12 cellular contexts compared by ENCODE assay signal in the genomic region with DNA sequence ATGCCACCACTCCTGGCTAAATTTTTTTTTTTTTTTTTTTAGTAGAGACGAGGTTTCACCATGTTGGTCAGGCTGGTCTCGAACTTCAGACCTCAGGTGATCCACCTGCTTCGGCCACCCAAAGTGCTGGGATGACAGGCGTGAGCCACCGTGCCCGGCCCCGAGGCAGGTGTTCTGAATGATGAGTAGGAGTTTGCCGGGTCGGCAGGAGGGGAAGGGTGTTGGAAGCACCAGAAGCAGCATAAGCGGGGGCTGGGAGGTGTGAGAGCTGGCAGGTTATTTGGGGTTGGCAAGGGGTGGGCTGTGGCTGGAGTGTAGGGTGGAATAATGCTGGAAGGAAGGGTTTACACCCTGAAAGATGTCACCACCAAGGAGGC. TPM values are rescaled to one million over a fixed set of nuclear protein-coding genes. Genes with fewer than 3 reads are reported as not detected.
DNase-seq lines count a peak whose midpoint lies in the region; ATAC-seq, FAIRE-seq and TF ChIP-seq lines count a peak whose summit lies in the region.
"Had no signal": no experiment of that assay in that cellular context is flagged by ENCODE, and none has a peak within 500 bp of the region (broad histone marks: within the 10 kb centered on the region; RNA-seq: fewer than 3 reads in every experiment).

No MANE protein-coding gene starts in this region.

- intact Hi-C loops in activated CD8-positive, alpha-beta T cell treated with anti-CD3 and anti-CD28 coated beads for 36 hours (cut with micrococcal nuclease): no loop called here
- intact Hi-C loops in kidney (cut with DNase I) (no loop called here), stomach (cut with DNase I; ENCODE audit: low total_unique reads) (no loop called here), heart right ventricle (cut with DNase I) (no loop called here)

- peak overlapping the region in 1 of 2 donors; percentile 7 for H3K9ac ChIP-seq in kidney (ENCODE audit: low read length in 2 of 2)

- no peaks in the 10 kb centered on the region for H3K27me3 ChIP-seq in stomach
- no peaks in the 10 kb centered on the region for H3K27me3 ChIP-seq in heart right ventricle
- H3K27me3 ChIP-seq: BE2C, esophagus squamous epithelium had no signal

- H3K36me3 ChIP-seq in kidney (ENCODE audit: control insufficient read depth in 1 of 2, insufficient read depth in 2 of 2, low read length in 2 of 2) (no peaks in the 10 kb centered on the region), stomach (peaks cover 0 to 15% (median 10%) of the 10 kb centered on the region in 4 donors), heart right ventricle (peaks cover 0 to 17% (median 0%) of the 10 kb centered on the region in 9 donors)

- H3K4me1 Mint-ChIP-seq in activated naive CD4-positive, alpha-beta T cell treated with anti-CD3 and anti-CD28 coated beads, Interleukin-2, amount 10 ng/mL, durations not matched to agents 7 days and 5 days: peaks cover 71% of the 10 kb centered on the region
- H3K4me1 Mint-ChIP-seq in activated CD8-positive, alpha-beta T cell treated with anti-CD3 and anti-CD28 coated beads for 36 hours (ENCODE audit: low read depth): peaks cover 61% of the 10 kb centered on the region

- H3K4me3 ChIP-seq in kidney (ENCODE audit: low read length in 2 of 2) (no peak overlapping the region), stomach (peak overlapping the region in 2 of 4 donors; percentile 1 to 92), heart right ventricle (no peak overlapping the region)

- H3K4me1 ChIP-seq in kidney (ENCODE audit: control insufficient read depth in 1 of 2, insufficient read depth in 1 of 2, low read depth in 1 of 2, low read length in 2 of 2): peaks cover 21 to 44% of the 10 kb centered on the region in 2 donors
- peaks cover 55 to 85% (median 76%) of the 10 kb centered on the region in 4 donors for H3K4me1 ChIP-seq in stomach
- peaks cover 23 to 63% (median 51%) of the 10 kb centered on the region in 9 donors for H3K4me1 ChIP-seq in heart right ventricle

- peak overlapping the region; percentile 76 for H3K27ac Mint-ChIP-seq in activated naive CD4-positive, alpha-beta T cell treated with anti-CD3 and anti-CD28 coated beads, Interleukin-2, amount 10 ng/mL, durations not matched to agents 7 days and 5 days
- H3K27ac Mint-ChIP-seq in activated CD8-positive, alpha-beta T cell treated with anti-CD3 and anti-CD28 coated beads for 36 hours: peak overlapping the region; percentile 49

- no peak for TF ChIP-seq CTCF in activated CD8-positive, alpha-beta T cell treated with anti-CD3 and anti-CD28 coated beads for 36 hours (IDR thresholded peaks at IDR 0.05)
- TF ChIP-seq CTCF in kidney (IDR thresholded peaks at IDR 0.05; ENCODE audit: borderline replicate concordance, extremely low read depth, insufficient read depth) (no peak), stomach (IDR thresholded peaks at IDR 0.05) (no peak), heart right ventricle (IDR thresholded peaks at IDR 0.05) (no peak)

- peak overlapping the region; percentile 57 for H3K4me3 Mint-ChIP-seq in activated naive CD4-positive, alpha-beta T cell treated with anti-CD3 and anti-CD28 coated beads, Interleukin-2, amount 10 ng/mL, durations not matched to agents 7 days and 5 days
- peak overlapping the region; percentile 31 for H3K4me3 Mint-ChIP-seq in activated CD8-positive, alpha-beta T cell treated with anti-CD3 and anti-CD28 coated beads for 36 hours

- no peaks in the 10 kb centered on the region for H3K9me3 ChIP-seq in kidney (ENCODE audit: control insufficient read depth in 1 of 2, low read length in 2 of 2)
- H3K9me3 ChIP-seq in stomach: no peaks in the 10 kb centered on the region
- no peaks in the 10 kb centered on the region for H3K9me3 ChIP-seq in heart right ventricle
- H3K9me3 ChIP-seq: BE2C, esophagus squamous epithelium had no signal

- peak overlapping the region in 1 of 2 donors; percentile 22 for H3K27ac ChIP-seq in kidney (ENCODE audit: low read depth in 2 of 2, low read length in 2 of 2)
- H3K27ac ChIP-seq in stomach: peak overlapping the region; percentile 52 to 92 (median 72)
- no peak overlapping the region for H3K27ac ChIP-seq in heart right ventricle
- H3K27ac ChIP-seq: esophagus squamous epithelium had no signal

- H3K9me3 Mint-ChIP-seq in activated naive CD4-positive, alpha-beta T cell treated with anti-CD3 and anti-CD28 coated beads, Interleukin-2, amount 10 ng/mL, durations not matched to agents 7 days and 5 days: peaks cover 2% of the 10 kb centered on the region
- peaks cover 2% of the 10 kb centered on the region for H3K9me3 Mint-ChIP-seq in activated CD8-positive, alpha-beta T cell treated with anti-CD3 and anti-CD28 coated beads for 36 hours

- no peaks in the 10 kb centered on the region for H3K27me3 Mint-ChIP-seq in activated naive CD4-positive, alpha-beta T cell treated with anti-CD3 and anti-CD28 coated beads, Interleukin-2, amount 10 ng/mL, durations not matched to agents 7 days and 5 days
- no peaks in the 10 kb centered on the region for H3K27me3 Mint-ChIP-seq in activated CD8-positive, alpha-beta T cell treated with anti-CD3 and anti-CD28 coated beads for 36 hours

- CTCF ChIA-PET in activated naive CD4-positive, alpha-beta T cell treated with anti-CD3 and anti-CD28 coated beads, Interleukin-2, amount 10 ng/mL, durations not matched to agents 7 days and 5 days (lab: Charles Lee): interaction anchor here (0.6 to 1.2 kb wide), 2 partner anchors 62 to 318 kb away, joined by 3 read pairs; no protein-coding TSS in a partner anchor
- CTCF ChIA-PET in activated CD8-positive, alpha-beta T cell treated with anti-CD3 and anti-CD28 coated beads for 36 hours (lab: Charles Lee): interaction anchor here (1.1 to 1.2 kb wide), 2 partner anchors 34 to 281 kb away, joined by 3 read pairs; no protein-coding TSS in a partner anchor

- TF ChIP-seq POLR2A in stomach (IDR thresholded peaks at IDR 0.05): no peak

- no peak for FAIRE-seq in kidney (lab: Jason Lieb, UNC)
- FAIRE-seq: H54 had no signal

- DNase-seq in activated naive CD4-positive, alpha-beta T cell treated with anti-CD3 and anti-CD28 coated beads, Interleukin-2, amount 10 ng/mL, durations not matched to agents 7 days and 5 days: no peak
- no peak for DNase-seq in activated naive CD4-positive, alpha-beta T cell treated with Interleukin-2 at 50 U/mL for 16 hours
- DNase-seq in activated CD8-positive, alpha-beta T cell treated with anti-CD3 and anti-CD28 coated beads for 36 hours: no peak
- DNase-seq in kidney (peak; percentile 57), stomach (no peak), T-helper 9 cell (no peak), heart right ventricle (no peak), NCI-H1105 treated with DMSO at 0.1 percent for 48 hours (lab: John Stamatoyannopoulos, UW) (no peak)
- DNase-seq: BE2C; esophagus squamous epithelium; stimulated activated CD4-positive, alpha-beta T cell treated with anti-CD3 and anti-CD28 coated beads, Interleukin-2, amount 100 ng/mL, for 48 hours had no signal

- peaks cover 33% of the 10 kb centered on the region for H3K36me3 Mint-ChIP-seq in activated naive CD4-positive, alpha-beta T cell treated with anti-CD3 and anti-CD28 coated beads, Interleukin-2, amount 10 ng/mL, durations not matched to agents 7 days and 5 days
- H3K36me3 Mint-ChIP-seq in activated CD8-positive, alpha-beta T cell treated with anti-CD3 and anti-CD28 coated beads for 36 hours (ENCODE audit: low read depth): peaks cover 31% of the 10 kb centered on the region

- POLR2A ChIA-PET in activated CD8-positive, alpha-beta T cell treated with anti-CD3 and anti-CD28 coated beads for 36 hours (lab: Charles Lee): interaction anchor here (0.6 to 2.1 kb wide), 3 partner anchors 13 to 96 kb away, joined by 3 to 7 read pairs (median 3); no protein-coding TSS in a partner anchor

- ATAC-seq in activated CD8-positive, alpha-beta T cell treated with anti-CD3 and anti-CD28 coated beads for 36 hours: no peak
- no peak for ATAC-seq in heart right ventricle

- 60 to 72% (median 65%) methylated on average over 10 of the region's 10 CpGs for WGBS in stomach, 5 donors
- 71 to 82% methylated on average over 10 of the region's 10 CpGs for WGBS in heart right ventricle, 2 donors

- no peak for TF ChIP-seq EP300 in stomach (IDR thresholded peaks at IDR 0.05)

RNA-seq across cellular contexts. Expression of gene SPPL2B, which starts 1.8 kb away (rescaled TPM):
- 10 to 100 TPM; 52.8 to 54.3 TPM for total RNA-seq in activated CD8-positive, alpha-beta T cell treated with anti-CD3 and anti-CD28 coated beads for 36 hours
- 94.1 TPM for total RNA-seq in kidney
- 25.3 TPM for polyA plus RNA-seq in kidney (ENCODE audit: insufficient read depth, low read depth, low replicate concordance)
- 100 to 1,000 TPM in 2 of 5 donors, 10 to 100 TPM in 3; 69.3 to 450 (median 97.4) TPM for total RNA-seq in stomach
- 10 to 100 TPM; 13.6 to 31.4 (median 29.0) TPM for polyA plus RNA-seq in stomach
- 10 to 100 TPM; 18.7 to 34.1 (median 21.2) TPM for total RNA-seq in heart right ventricle
- polyA plus RNA-seq in heart right ventricle: 10 to 100 TPM; 17.8 to 69.7 TPM

RNA-seq across cellular contexts. Expression of gene LSM7, which starts 1.9 kb away (rescaled TPM):
- total RNA-seq in activated CD8-positive, alpha-beta T cell treated with anti-CD3 and anti-CD28 coated beads for 36 hours: 100 to 1,000 TPM; 154 to 162 TPM
- 54.0 TPM for total RNA-seq in kidney
- polyA plus RNA-seq in kidney (ENCODE audit: insufficient read depth, low read depth, low replicate concordance): 160 TPM
- total RNA-seq in stomach: 10 to 100 TPM in 4 of 5 donors, 1 to 10 TPM in 1; 9.8 to 93.1 (median 17.4) TPM
- polyA plus RNA-seq in stomach: 100 to 1,000 TPM; 196 to 332 (median 214) TPM
- total RNA-seq in heart right ventricle: 10 to 100 TPM; 29.0 to 48.6 (median 35.2) TPM
- 100 to 1,000 TPM; 209 to 277 TPM for polyA plus RNA-seq in heart right ventricle

RNA-seq across cellular contexts. Expression of gene LINGO3, which starts 22.3 kb away (rescaled TPM):
- total RNA-seq in activated CD8-positive, alpha-beta T cell treated with anti-CD3 and anti-CD28 coated beads for 36 hours: under 1 TPM; 0.16 to 0.27 TPM
- 0.09 TPM for total RNA-seq in kidney
- polyA plus RNA-seq in kidney (ENCODE audit: insufficient read depth, low read depth, low replicate concordance): not detected
- not detected for total RNA-seq in stomach
- not detected for polyA plus RNA-seq in stomach
- total RNA-seq in heart right ventricle: not detected
- polyA plus RNA-seq in heart right ventricle: not detected

RNA-seq across cellular contexts. Expression of gene TMPRSS9, which starts 29.8 kb away (rescaled TPM):
- total RNA-seq in activated CD8-positive, alpha-beta T cell treated with anti-CD3 and anti-CD28 coated beads for 36 hours: not detected
- not detected for total RNA-seq in kidney
- polyA plus RNA-seq in kidney (ENCODE audit: insufficient read depth, low read depth, low replicate concordance): not detected
- total RNA-seq in stomach: 1 to 10 TPM in 1 of 5 donors, not detected in 4; 1.1 TPM
- polyA plus RNA-seq in stomach: not detected
- not detected for total RNA-seq in heart right ventricle
- under 1 TPM in 1 of 2 donors, not detected in 1; 0.01 TPM for polyA plus RNA-seq in heart right ventricle

RNA-seq across cellular contexts. Expression of gene PEAK3, which starts 48.3 kb away (rescaled TPM):
- not detected for total RNA-seq in activated CD8-positive, alpha-beta T cell treated with anti-CD3 and anti-CD28 coated beads for 36 hours
- total RNA-seq in kidney: 2.1 TPM
- not detected for polyA plus RNA-seq in kidney (ENCODE audit: insufficient read depth, low read depth, low replicate concordance)
- total RNA-seq in stomach: 1 to 10 TPM in 1 of 5 donors, under 1 TPM in 1, not detected in 3; 0.87 to 1.4 TPM
- polyA plus RNA-seq in stomach: under 1 TPM in 2 of 3 donors, not detected in 1; 0.15 to 0.31 TPM
- 1 to 10 TPM in 1 of 10 donors, under 1 TPM in 9; 0.11 to 1.1 (median 0.22) TPM for total RNA-seq in heart right ventricle
- polyA plus RNA-seq in heart right ventricle: under 1 TPM; 0.13 to 0.22 TPM

Comparison
In these comparisons a context has a peak if more than half of its experiments do, and no peak if none do; other contexts are left out.
1. H3K27ac ChIP-seq: peak in stomach (5 of 5); none in heart right ventricle (0 of 10).